Comparison of ENCODE assay signal across 9 cellular contexts in the genomic region with DNA sequence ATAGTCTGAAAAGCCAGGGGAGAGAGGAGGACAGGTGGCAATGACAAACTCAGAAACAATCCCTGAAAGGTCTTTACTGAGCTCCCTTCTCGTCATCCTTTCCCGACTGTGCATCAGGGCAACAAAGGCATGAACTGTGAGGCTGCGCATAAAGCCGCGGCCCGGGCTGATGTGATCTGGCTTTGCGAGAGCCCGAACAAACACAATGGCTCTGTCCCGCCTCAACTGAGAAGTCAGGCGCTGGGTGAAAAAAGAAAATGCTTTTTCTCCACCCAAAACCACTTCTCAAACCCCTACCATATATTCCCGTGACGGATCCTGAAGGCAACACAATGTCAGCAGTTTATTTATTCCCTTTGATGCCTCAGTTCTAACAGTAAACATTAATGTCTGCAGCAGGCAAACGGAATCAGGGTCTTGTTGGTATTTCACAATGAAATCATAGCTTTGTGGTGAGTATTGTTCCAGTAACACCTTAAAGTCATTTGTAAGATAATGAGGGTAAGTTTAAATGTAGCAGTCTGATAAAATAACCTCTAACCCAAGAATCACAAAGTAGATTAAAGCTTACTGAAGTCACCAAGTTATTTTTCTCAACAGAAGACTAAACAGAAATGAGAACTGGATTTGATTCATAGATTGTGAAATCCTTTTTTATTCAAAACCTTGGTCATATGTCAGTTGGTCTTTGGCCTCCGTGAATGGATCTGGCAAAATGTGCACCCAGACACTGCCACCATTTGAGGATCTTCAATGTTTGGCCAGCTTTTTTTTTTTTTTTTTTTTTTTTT.
A peak's percentile ranks its signal among the peaks of the same experiment; 100 is the strongest.
DNase-seq lines count a peak whose midpoint lies in the region; ATAC-seq, FAIRE-seq and TF ChIP-seq lines count a peak whose summit lies in the region.
"Had no signal": no experiment of that assay in that cellular context is flagged by ENCODE, and none has a peak within 500 bp of the region (broad histone marks: within the 10 kb centered on the region; RNA-seq: fewer than 3 reads in every experiment).

No MANE protein-coding gene starts in this region.

- H2BK15ac ChIP-seq in H1 (ENCODE audit: low read length), result no peak overlapping the region

- H3K36me3 ChIP-seq in H1 (ENCODE audit: control insufficient read depth in 2 of 4, insufficient read depth in 4 of 4, low read length in 3 of 4) (no peaks in the 10 kb centered on the region; a peak in 1 of 8 replicates), lung (ENCODE audit: control insufficient read depth in 2 of 2, insufficient read depth in 2 of 2, low read length in 2 of 2) (peaks cover 0 to 2% of the 10 kb centered on the region in 2 donors), thymus (ENCODE audit: control insufficient read depth, insufficient read depth) (no peaks in the 10 kb centered on the region)

- TF ChIP-seq EP300 in H1 (IDR thresholded peaks at IDR 0.05; ENCODE audit: borderline replicate concordance in 1 of 2, low read depth in 2 of 2, low read length in 2 of 2), result no peak

- H4K8ac ChIP-seq in H1 (ENCODE audit: extremely low read depth, insufficient read depth, low read length), result no peak overlapping the region

- no peaks in the 10 kb centered on the region for H3K23me2 ChIP-seq in H1 (ENCODE audit: low read depth, low read length)

- no peak overlapping the region for H3K56ac ChIP-seq in H1 (replicated peaks; ENCODE audit: insufficient read length, low read depth, low read length)

- POLR2A ChIA-PET in H1 (lab: Charles Lee; ENCODE audit: partially characterized antibody), result interaction anchor here (0.7 to 1.4 kb wide), 4 partner anchors 11 to 69 kb away, joined by 3 to 4 read pairs (median 3); no protein-coding TSS in a partner anchor

- no peak overlapping the region for H3K4me3 ChIP-seq in H1 (ENCODE audit: extremely low read depth in 1 of 4, insufficient read depth in 2 of 4, low read depth in 3 of 4, low read length in 4 of 4)
- H3K4me3 ChIP-seq in lung, result no peak overlapping the region
- H3K4me3 ChIP-seq in thymus (ENCODE audit: low read length), result no peak overlapping the region

- CTCF ChIA-PET in H1 (lab: Charles Lee; ENCODE audit: partially characterized antibody), result interaction anchor here (1.1 to 1.7 kb wide), 3 partner anchors 11 to 65 kb away, joined by 3 to 7 read pairs (median 5); no protein-coding TSS in a partner anchor

- no peak overlapping the region for H2AK5ac ChIP-seq in H1 (ENCODE audit: low read depth, low read length)

- no peak overlapping the region for H3K14ac ChIP-seq in H1 (ENCODE audit: insufficient read length)

- no peaks in the 10 kb centered on the region for H3K27me3 Mint-ChIP-seq in activated T-cell treated with anti-CD3 and anti-CD28 coated beads, Interleukin-2, amount 50 U/mL, for 24 hours
- peaks cover 4% of the 10 kb centered on the region for H3K27me3 Mint-ChIP-seq in activated T-helper 17 cell treated with anti-CD3 and anti-CD28 coated beads, Interleukin-2, amount 50 U/mL, for 72 hours

- no peaks in the 10 kb centered on the region for H3K9me3 Mint-ChIP-seq in activated T-cell treated with anti-CD3 and anti-CD28 coated beads, Interleukin-2, amount 50 U/mL, for 24 hours
- peaks cover 3% of the 10 kb centered on the region for H3K9me3 Mint-ChIP-seq in activated T-helper 17 cell treated with anti-CD3 and anti-CD28 coated beads, Interleukin-2, amount 50 U/mL, for 72 hours

- no peak overlapping the region for H3K27ac Mint-ChIP-seq in activated T-cell treated with anti-CD3 and anti-CD28 coated beads, Interleukin-2, amount 50 U/mL, for 24 hours
- no peak overlapping the region for H3K27ac Mint-ChIP-seq in activated T-helper 17 cell treated with anti-CD3 and anti-CD28 coated beads, Interleukin-2, amount 50 U/mL, for 72 hours

- TF ChIP-seq CTCF in H1 (IDR thresholded peaks at IDR 0.05; ENCODE audit: control extremely low read depth in 1 of 3, insufficient read depth in 1 of 3, low read depth in 1 of 3, low read length in 3 of 3) (no peak), lung (IDR thresholded peaks at IDR 0.05; ENCODE audit: control extremely low read depth, extremely low read depth) (no peak)

- H2BK12ac ChIP-seq in H1 (ENCODE audit: low read depth, low read length), result peak overlapping the region; percentile 32

- TF ChIP-seq POLR2A in H1 (IDR thresholded peaks at IDR 0.05; ENCODE audit: control extremely low read depth in 1 of 2, low read depth in 2 of 2, low read length in 2 of 2), result no peak

- ATAC-seq in lung (ENCODE audit: insufficient read depth, low FRiP score) (peak; percentile 7), GM19035 (IDR thresholded peaks at IDR 0.05; ENCODE audit: unreplicated experiment) (no peak), GM18498 (IDR thresholded peaks at IDR 0.05; ENCODE audit: unreplicated experiment) (no peak)
- ATAC-seq in activated T-helper 17 cell treated with anti-CD3 and anti-CD28 coated beads, Interleukin-2, amount 50 U/mL, for 72 hours (replicated peaks), result no peak

- TF ChIP-seq RAD21 in H1 (IDR thresholded peaks at IDR 0.05 in 1 of 2, conservative IDR thresholded peaks at IDR 0.05 in 1 of 2; ENCODE audit: low read depth in 2 of 2, low read length in 2 of 2), result no peak

- H3K36me3 Mint-ChIP-seq in activated T-cell treated with anti-CD3 and anti-CD28 coated beads, Interleukin-2, amount 50 U/mL, for 24 hours (ENCODE audit: low read depth), result no peaks in the 10 kb centered on the region
- no peaks in the 10 kb centered on the region for H3K36me3 Mint-ChIP-seq in activated T-helper 17 cell treated with anti-CD3 and anti-CD28 coated beads, Interleukin-2, amount 50 U/mL, for 72 hours (ENCODE audit: low read depth)

- no peak overlapping the region for H2AFZ ChIP-seq in H1 (ENCODE audit: low read length)

- H3K18ac ChIP-seq in H1 (ENCODE audit: extremely low read depth, low read length), result peak overlapping the region; percentile 26; the same call in 1 of the 2 replicates

- peak overlapping the region; percentile 21; the same call in 1 of the 2 replicates for H2BK5ac ChIP-seq in H1 (ENCODE audit: low read depth, low read length)

- H3K4ac ChIP-seq in H1 (replicated peaks; ENCODE audit: insufficient read length, low read depth, low read length), result no peak overlapping the region

- H3K4me3 Mint-ChIP-seq in activated T-cell treated with anti-CD3 and anti-CD28 coated beads, Interleukin-2, amount 50 U/mL, for 24 hours, result no peak overlapping the region
- H3K4me3 Mint-ChIP-seq in activated T-helper 17 cell treated with anti-CD3 and anti-CD28 coated beads, Interleukin-2, amount 50 U/mL, for 72 hours, result no peak overlapping the region

- WGBS in H1 (ENCODE audit: extremely low coverage in 1 of 2, insufficient coverage in 1 of 2, insufficient read length in 1 of 2, insufficient replicate concordance in 2 of 2, low coverage in 1 of 2, low lambda C conversion rate in 2 of 2, missing lambda C conversion rate in 1 of 2), 2 experiments, result 80% methylated on average over 14 of the region's 14 CpGs; no CpG with 5 or more reads in 1 of the 2 experiments
- WGBS in lung, 2 donors, result 62 to 64% methylated on average over 14 of the region's 14 CpGs
- 62% methylated on average over 14 of the region's 14 CpGs for WGBS in thymus

- peaks cover 2 to 11% (median 7%) of the 10 kb centered on the region in 4 experiments; a peak in 4 of 7 replicates for H3K4me1 ChIP-seq in H1 (replicated peaks in 1 of 4; ENCODE audit: control insufficient read depth in 3 of 4, insufficient read depth in 4 of 4, low read length in 3 of 4)
- H3K4me1 ChIP-seq in lung (ENCODE audit: control insufficient read depth in 2 of 2, insufficient read depth in 2 of 2, low read length in 2 of 2), result peaks cover 10 to 11% of the 10 kb centered on the region in 2 donors
- H3K4me1 ChIP-seq in thymus (ENCODE audit: control insufficient read depth, insufficient read depth, low read length), result no peaks in the 10 kb centered on the region

- no peak overlapping the region for H2BK120ac ChIP-seq in H1 (replicated peaks; ENCODE audit: low read depth, low read length)

- DNase-seq in NCI-H774 (lab: John Stamatoyannopoulos, UW) (peak; percentile 8), H1 (ENCODE audit: low read depth in 1 of 2, low spot score in 2 of 2) (no peak), lung (ENCODE audit: low spot score) (no peak)
- DNase-seq in activated T-cell treated with anti-CD3 and anti-CD28 coated beads, Interleukin-2, amount 50 U/mL, for 24 hours, result no peak

- H3K4me2 ChIP-seq in H1 (ENCODE audit: insufficient read depth in 1 of 2, low read depth in 2 of 2, low read length in 2 of 2), result no peak overlapping the region; a peak in 1 of 4 replicates

- H2BK20ac ChIP-seq in H1 (ENCODE audit: low read length), result no peak overlapping the region

- H3K9me3 ChIP-seq in H1 (ENCODE audit: insufficient read depth in 2 of 2, low read depth in 1 of 2, low read length in 1 of 2), result no peaks in the 10 kb centered on the region
- H3K9me3 ChIP-seq in lung (ENCODE audit: control insufficient read depth in 2 of 2, insufficient read depth in 1 of 2, low read length in 1 of 2), result no peaks in the 10 kb centered on the region
- no peaks in the 10 kb centered on the region for H3K9me3 ChIP-seq in thymus (ENCODE audit: control insufficient read depth)

- H3K79me2 ChIP-seq in H1 (ENCODE audit: control insufficient read depth in 1 of 2, insufficient read depth in 2 of 2, low read length in 2 of 2), result peaks cover 0 to 18% of the 10 kb centered on the region in 2 experiments; a peak in 2 of 4 replicates

- no peak overlapping the region for H3K23ac ChIP-seq in H1 (ENCODE audit: insufficient read length)

- no peaks in the 10 kb centered on the region for H4K20me1 ChIP-seq in H1 (replicated peaks in 1 of 2; ENCODE audit: control insufficient read depth in 1 of 2, insufficient read depth in 2 of 2, low read length in 2 of 2)

- no peaks in the 10 kb centered on the region for H3K4me1 Mint-ChIP-seq in activated T-cell treated with anti-CD3 and anti-CD28 coated beads, Interleukin-2, amount 50 U/mL, for 24 hours (ENCODE audit: low read depth)
- H3K4me1 Mint-ChIP-seq in activated T-helper 17 cell treated with anti-CD3 and anti-CD28 coated beads, Interleukin-2, amount 50 U/mL, for 72 hours, result no peaks in the 10 kb centered on the region

- FAIRE-seq in H1 (lab: Jason Lieb, UNC), result no peak
- FAIRE-seq: GM18507 had no signal

- no peaks in the 10 kb centered on the region for H3K79me1 ChIP-seq in H1 (ENCODE audit: low read depth, low read length)

- no peaks in the 10 kb centered on the region for H3K27me3 ChIP-seq in H1 (replicated peaks in 1 of 4; ENCODE audit: control insufficient read depth in 3 of 4, extremely low read depth in 1 of 4, insufficient read depth in 3 of 4, low read length in 3 of 4)
- no peaks in the 10 kb centered on the region for H3K27me3 ChIP-seq in lung (ENCODE audit: control insufficient read depth, insufficient read depth)
- H3K27me3 ChIP-seq in thymus (ENCODE audit: control insufficient read depth, insufficient read depth), result no peaks in the 10 kb centered on the region

- no peak overlapping the region for H4K5ac ChIP-seq in H1 (ENCODE audit: insufficient read length, low read depth, low read length)

- H4K91ac ChIP-seq in H1 (replicated peaks; ENCODE audit: insufficient read length, low read length), result no peak overlapping the region

- H3K27ac ChIP-seq in H1 (ENCODE audit: low read depth, low read length) (no peak overlapping the region), lung (ENCODE audit: low read depth in 1 of 2, low read length in 1 of 2) (peak overlapping the region; percentile 30 to 32), thymus (ENCODE audit: low read depth) (peak overlapping the region; percentile 12)

- 0 out of 7 replicates have a peak overlapping the region, but pooled peaks of 1 of the 4 experiments have one; percentile 5 for H3K9ac ChIP-seq in H1 (replicated peaks in 1 of 4; ENCODE audit: extremely low read depth in 1 of 4, low read depth in 3 of 4, low read length in 3 of 4)
